ENCODE assay signal across 8 cellular contexts in the genomic region with DNA sequence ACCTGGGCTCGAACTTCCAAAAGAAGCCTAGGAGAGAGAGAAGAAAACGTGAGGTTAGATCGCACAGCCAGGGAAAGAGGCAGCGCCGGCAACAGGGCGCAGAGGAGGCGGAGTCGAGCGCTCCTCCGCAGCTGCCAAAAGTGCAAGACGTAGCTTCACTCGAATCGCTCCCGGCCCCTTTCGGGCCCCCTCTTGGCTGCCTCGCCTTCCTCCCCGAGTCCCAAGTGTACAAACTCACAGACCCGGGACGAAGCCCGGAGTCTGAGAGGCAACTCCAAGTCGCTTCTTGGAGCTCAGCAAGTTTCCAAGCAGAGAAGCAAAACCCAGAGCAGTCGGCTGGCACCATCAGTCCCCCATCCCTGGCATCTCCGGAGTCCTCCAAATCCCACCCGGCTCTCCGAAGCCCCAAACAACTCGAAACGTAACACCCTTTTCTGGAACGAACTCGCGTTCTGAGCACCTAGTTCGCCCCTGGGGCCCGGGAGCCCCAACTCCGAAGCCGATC. TPM values are rescaled to one million over a fixed set of nuclear protein-coding genes. Genes with fewer than 3 reads are reported as not detected.
A peak's percentile ranks its signal among the peaks of the same experiment; 100 is the strongest.
DNase-seq lines count a peak whose midpoint lies in the region; ATAC-seq, FAIRE-seq and TF ChIP-seq lines count a peak whose summit lies in the region.

No MANE protein-coding gene starts in this region.

- 0 out of 4 replicates have a peak, but pooled peaks of 1 of the 2 experiments have one; percentile 0 for TF ChIP-seq RAD21 in H1 (IDR thresholded peaks at IDR 0.05 in 1 of 2, conservative IDR thresholded peaks at IDR 0.05 in 1 of 2; ENCODE audit: low read depth in 2 of 2, low read length in 2 of 2)

- no peak for ATAC-seq in GM18519 (IDR thresholded peaks at IDR 0.05; ENCODE audit: low FRiP score, unreplicated experiment)

- no peaks in the 10 kb centered on the region for H3K9me3 Mint-ChIP-seq in HFFc6

- DNase-seq in GM10266 (ENCODE audit: extremely low spot score) (peak; percentile 75), HFFc6 (peak; percentile 45), NCI-H2227 treated with DMSO at 0.1 percent for 48 hours (lab: John Stamatoyannopoulos, UW) (peak; percentile 8), H1 (ENCODE audit: low read depth in 1 of 2, low spot score in 2 of 2) (peak in 1 of 2 experiments; percentile 72), medulla oblongata (ENCODE audit: extremely low spot score) (peak; percentile 66)
- DNase-seq in activated CD8-positive, alpha-beta memory T cell treated with anti-CD3 and anti-CD28 coated beads for 48 hours (ENCODE audit: low read depth in 2 of 3, low spot score in 2 of 3), result peak; percentile 10 to 27 (median 23)
- DNase-seq in stimulated activated CD8-positive, alpha-beta memory T cell treated with anti-CD3 and anti-CD28 coated beads, Interleukin-12 subunit alpha, Interleukin-12 subunit beta, amount 100 ng/mL, for 1 hour (ENCODE audit: low read depth), result peak; percentile 27

- no peak overlapping the region for H2AFZ ChIP-seq in H1 (ENCODE audit: low read length)

- H3K14ac ChIP-seq in H1 (ENCODE audit: insufficient read length), result no peak overlapping the region

- TF ChIP-seq POLR2A in H1 (IDR thresholded peaks at IDR 0.05; ENCODE audit: control extremely low read depth in 1 of 2, low read depth in 2 of 2, low read length in 2 of 2), result peak in 1 of 2 experiments; percentile 59; a peak in 2 of 3 replicates

- H3K9me3 ChIP-seq in H1 (ENCODE audit: insufficient read depth in 2 of 2, low read depth in 1 of 2, low read length in 1 of 2), result no peaks in the 10 kb centered on the region

- no peak overlapping the region for H4K8ac ChIP-seq in H1 (ENCODE audit: extremely low read depth, insufficient read depth, low read length)

- peaks cover 4 to 40% of the 10 kb centered on the region in 2 experiments; a peak in 3 of 4 replicates for H3K79me2 ChIP-seq in H1 (ENCODE audit: control insufficient read depth in 1 of 2, insufficient read depth in 2 of 2, low read length in 2 of 2)

- peaks cover 6% of the 10 kb centered on the region; the same call in 1 of the 2 replicates for H3K36me3 Mint-ChIP-seq in HFFc6 (ENCODE audit: low read depth)

- peaks cover 13% of the 10 kb centered on the region for H3K23me2 ChIP-seq in H1 (ENCODE audit: low read depth, low read length)

- H3K4me3 ChIP-seq in H1 (ENCODE audit: extremely low read depth in 1 of 4, insufficient read depth in 2 of 4, low read depth in 3 of 4, low read length in 4 of 4), result peak overlapping the region; percentile 59 to 89 (median 82)

- POLR2A ChIA-PET in H1 (lab: Charles Lee; ENCODE audit: partially characterized antibody), result interaction anchor here (0.8 to 3.7 kb wide), 13 partner anchors 10 to 317 kb away, joined by 3 to 30 read pairs (median 3); a partner anchor contains a TSS

- H3K23ac ChIP-seq in H1 (ENCODE audit: insufficient read length), result no peak overlapping the region

- H4K5ac ChIP-seq in H1 (ENCODE audit: insufficient read length, low read depth, low read length), result no peak overlapping the region

- H2BK20ac ChIP-seq in H1 (ENCODE audit: low read length), result no peak overlapping the region

- no peak overlapping the region for H2BK15ac ChIP-seq in H1 (ENCODE audit: low read length)

- H3K9ac ChIP-seq in H1 (replicated peaks in 1 of 4; ENCODE audit: extremely low read depth in 1 of 4, low read depth in 3 of 4, low read length in 3 of 4), result peak overlapping the region in 3 of 4 experiments; percentile 35 to 85 (median 83); a peak in 6 of 7 replicates

- H3K27me3 Mint-ChIP-seq in HFFc6 (ENCODE audit: insufficient read depth), result no peaks in the 10 kb centered on the region; the same call in 1 of the 2 replicates

- peaks cover 4 to 5% of the 10 kb centered on the region in 2 experiments for H4K20me1 ChIP-seq in H1 (replicated peaks in 1 of 2; ENCODE audit: control insufficient read depth in 1 of 2, insufficient read depth in 2 of 2, low read length in 2 of 2)

- H3K27ac Mint-ChIP-seq in HFFc6, result peak overlapping the region; percentile 91

- no peak overlapping the region for H3K27ac ChIP-seq in H1 (ENCODE audit: low read depth, low read length)

- H3K18ac ChIP-seq in H1 (ENCODE audit: extremely low read depth, low read length), result no peak overlapping the region; the same call in 1 of the 2 replicates

- no peak overlapping the region for H4K91ac ChIP-seq in H1 (replicated peaks; ENCODE audit: insufficient read length, low read length)

- no peak overlapping the region for H3K56ac ChIP-seq in H1 (replicated peaks; ENCODE audit: insufficient read length, low read depth, low read length)

- no peak for TF ChIP-seq EP300 in H1 (IDR thresholded peaks at IDR 0.05; ENCODE audit: borderline replicate concordance in 1 of 2, low read depth in 2 of 2, low read length in 2 of 2)

- no peak overlapping the region for H2BK5ac ChIP-seq in H1 (ENCODE audit: low read depth, low read length)

- H3K27me3 ChIP-seq in H1 (replicated peaks in 1 of 4; ENCODE audit: control insufficient read depth in 3 of 4, extremely low read depth in 1 of 4, insufficient read depth in 3 of 4, low read length in 3 of 4), result peaks cover 0 to 7% (median 2%) of the 10 kb centered on the region in 4 experiments; a peak in 3 of 7 replicates

- 0 out of 2 replicates have a peak, but pooled peaks cover 4% of the 10 kb centered on the region for H3K79me1 ChIP-seq in H1 (ENCODE audit: low read depth, low read length)

- H3K4me3 Mint-ChIP-seq in HFFc6, result peak overlapping the region; percentile 99

- peaks cover 0 to 5% (median 2%) of the 10 kb centered on the region in 4 experiments; a peak in 3 of 7 replicates for H3K4me1 ChIP-seq in H1 (replicated peaks in 1 of 4; ENCODE audit: control insufficient read depth in 3 of 4, insufficient read depth in 4 of 4, low read length in 3 of 4)

- peaks cover 0 to 36% (median 3%) of the 10 kb centered on the region in 4 experiments; a peak in 5 of 8 replicates for H3K36me3 ChIP-seq in H1 (ENCODE audit: control insufficient read depth in 2 of 4, insufficient read depth in 4 of 4, low read length in 3 of 4)

- 0 out of 2 replicates have a peak overlapping the region, but pooled peaks have one; percentile 39 for H2AK5ac ChIP-seq in H1 (ENCODE audit: low read depth, low read length)

- H3K4me2 ChIP-seq in H1 (ENCODE audit: insufficient read depth in 1 of 2, low read depth in 2 of 2, low read length in 2 of 2), result peak overlapping the region; percentile 81 to 93

- peak; percentile 76 for FAIRE-seq in H1 (lab: Jason Lieb, UNC)

- H2BK12ac ChIP-seq in H1 (ENCODE audit: low read depth, low read length), result peak overlapping the region; percentile 14; the same call in 1 of the 2 replicates

- CTCF ChIA-PET in H1 (lab: Charles Lee; ENCODE audit: partially characterized antibody), result interaction anchor here (0.7 to 2.6 kb wide), 9 partner anchors 12 to 680 kb away, joined by 3 to 17 read pairs (median 3); a partner anchor contains a TSS

- 3% methylated on average over 30 of the region's 34 CpGs; no CpG with 5 or more reads in 1 of the 2 experiments for WGBS in H1 (ENCODE audit: extremely low coverage in 1 of 2, insufficient coverage in 1 of 2, insufficient read length in 1 of 2, insufficient replicate concordance in 2 of 2, low coverage in 1 of 2, low lambda C conversion rate in 2 of 2, missing lambda C conversion rate in 1 of 2), 2 experiments

- no peak overlapping the region for H2BK120ac ChIP-seq in H1 (replicated peaks; ENCODE audit: low read depth, low read length)

- peaks cover 22% of the 10 kb centered on the region for H3K4me1 Mint-ChIP-seq in HFFc6 (ENCODE audit: low read depth)

- no peak for TF ChIP-seq CTCF in GM10266 (IDR thresholded peaks at IDR 0.05; ENCODE audit: control insufficient read depth, insufficient read depth, low read depth, missing control alignments)
- TF ChIP-seq CTCF in HFFc6 (IDR thresholded peaks at IDR 0.05), result no peak
- TF ChIP-seq CTCF in H1 (IDR thresholded peaks at IDR 0.05; ENCODE audit: control extremely low read depth in 1 of 3, insufficient read depth in 1 of 3, low read depth in 1 of 3, low read length in 3 of 3), result no peak

- H3K4ac ChIP-seq in H1 (replicated peaks; ENCODE audit: insufficient read length, low read depth, low read length), result no peak overlapping the region

TF ChIP-seq in H1, 55 proteins besides CTCF, POLR2A, EP300 and RAD21 (continues in another document):
- TF ChIP-seq SIX5 (IDR thresholded peaks at IDR 0.05; ENCODE audit: low read depth, low read length) (no peak), NRF1 (IDR thresholded peaks at IDR 0.05; ENCODE audit: low read depth, low read length) (no peak), RBBP5 (IDR thresholded peaks at IDR 0.05; ENCODE audit: borderline replicate concordance, low read depth, low read length) (peak; percentile 13; the same call in 1 of the 2 replicates), YY1 (IDR thresholded peaks at IDR 0.05; ENCODE audit: low read depth, low read length) (no peak)
- TF ChIP-seq, protein P1, sequence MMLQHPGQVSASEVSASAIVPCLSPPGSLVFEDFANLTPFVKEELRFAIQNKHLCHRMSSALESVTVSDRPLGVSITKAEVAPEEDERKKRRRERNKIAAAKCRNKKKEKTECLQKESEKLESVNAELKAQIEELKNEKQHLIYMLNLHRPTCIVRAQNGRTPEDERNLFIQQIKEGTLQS (IDR thresholded peaks at IDR 0.05; ENCODE audit: insufficient read depth, low read depth, low read length), result no peak

RNA-seq across cellular contexts. Expression of a gene that starts 1.2 kb away (rescaled TPM):
- total RNA-seq in HFFc6 (2021; fragmentation: NEBNext Ultra II Directional; extraction: Animal tissue kit (Norgen Biotek cat#: 25700)), result 10 to 100 TPM; 12.5 to 15.2 (median 14.5) TPM
- 32.9 and 33.3 TPM in 2 replicates for total RNA-seq in H1 (2021; fragmentation: NEBNext Ultra II Directional; extraction: Animal tissue kit (Norgen Biotek cat#: 25700))
- 7.7 and 9.6 TPM in 2 replicates for polyA plus RNA-seq in H1 (2011; rRNA removed)
- polyA plus RNA-seq in H1 (2011; cell fraction: cytosol; rRNA removed), result 9.2 TPM
- 12.7 TPM for polyA plus RNA-seq in H1 (2011; cell fraction: nucleus; rRNA removed)
- polyA plus RNA-seq in H1 (2012, experiment 1 of 2), result 14.4 to 27.8 TPM (median 17.6 TPM) in 4 replicates
- polyA plus RNA-seq in H1 (2012, experiment 2 of 2), result 0.70 TPM
- 13.0 TPM for polyA plus RNA-seq in H1 (2013, experiment 1 of 2)
- 12.4 TPM for polyA plus RNA-seq in H1 (2013, experiment 2 of 2)
- polyA minus RNA-seq in H1 (2011; rRNA and poly(A)+ RNA removed), result 37.5 and 52.8 TPM in 2 replicates
- 16.1 TPM for polyA minus RNA-seq in H1 (2011; cell fraction: cytosol; rRNA and poly(A)+ RNA removed)
- 28.2 TPM for polyA minus RNA-seq in H1 (2011; cell fraction: nucleus; rRNA and poly(A)+ RNA removed)

RNA-seq across cellular contexts. Expression of a gene that starts 41.3 kb away (rescaled TPM):
- total RNA-seq in HFFc6 (2021; fragmentation: NEBNext Ultra II Directional; extraction: Animal tissue kit (Norgen Biotek cat#: 25700)), result 10 to 100 TPM in 1 of 6 experiments, 1 to 10 TPM in 5; 7.4 to 10.3 (median 9.1) TPM
- total RNA-seq in H1 (2021; fragmentation: NEBNext Ultra II Directional; extraction: Animal tissue kit (Norgen Biotek cat#: 25700)), result 11.9 and 13.3 TPM in 2 replicates
- 3.3 and 4.5 TPM in 2 replicates for polyA plus RNA-seq in H1 (2011; rRNA removed)
- 7.2 TPM for polyA plus RNA-seq in H1 (2011; cell fraction: cytosol; rRNA removed)
- 1.7 TPM for polyA plus RNA-seq in H1 (2011; cell fraction: nucleus; rRNA removed)
- polyA plus RNA-seq in H1 (2012, experiment 1 of 2), result 7.4 to 9.8 TPM (median 8.3 TPM) in 4 replicates
- 4.6 TPM for polyA plus RNA-seq in H1 (2012, experiment 2 of 2)
- polyA plus RNA-seq in H1 (2013, experiment 1 of 2), result 7.6 TPM
- polyA plus RNA-seq in H1 (2013, experiment 2 of 2), result 6.5 TPM
- polyA minus RNA-seq in H1 (2011; rRNA and poly(A)+ RNA removed), result 5.8 and 7.9 TPM in 2 replicates
- 6.9 TPM for polyA minus RNA-seq in H1 (2011; cell fraction: cytosol; rRNA and poly(A)+ RNA removed)
- polyA minus RNA-seq in H1 (2011; cell fraction: nucleus; rRNA and poly(A)+ RNA removed), result 14.5 TPM
